ENCODE assay signal across 11 cellular contexts in genomic region chr12:132423251-132424117, GRCh38.
A peak's percentile ranks its signal among the peaks of the same experiment; 100 is the strongest.
DNase-seq lines count a peak whose midpoint lies in the region; ATAC-seq lines count a peak whose summit lies in the region.
"Had no signal": no experiment of that assay in that cellular context is flagged by ENCODE, and none has a peak within 500 bp of the region (broad histone marks: within the 10 kb centered on the region; RNA-seq: fewer than 3 reads in every experiment).

No MANE protein-coding gene starts in this region.

- peak overlapping the region in 1 of 2 donors; percentile 9 for H3K27ac Mint-ChIP-seq in activated naive CD4-positive, alpha-beta T cell treated with anti-CD3 and anti-CD28 coated beads, Interleukin-2, amount 50 U/mL, for 72 hours
- no peak overlapping the region for H3K27ac Mint-ChIP-seq in stimulated activated naive B cell treated with anti-CD40 and anti-IgM and Interleukin-4, amounts not matched to agents 10 μg/mL and 1 μg/mL and 100 μg/mL, for 72 hours

- H3K4me1 Mint-ChIP-seq in stimulated activated naive B cell treated with anti-CD40 and anti-IgM and Interleukin-4, amounts not matched to agents 10 μg/mL and 1 μg/mL and 100 μg/mL, for 72 hours = peaks cover 13 to 45% of the 10 kb centered on the region in 2 donors

- no peak overlapping the region for H3K4me3 Mint-ChIP-seq in stimulated activated naive B cell treated with anti-CD40 and anti-IgM and Interleukin-4, amounts not matched to agents 10 μg/mL and 1 μg/mL and 100 μg/mL, for 72 hours
- H3K4me3 Mint-ChIP-seq: activated CD4-positive, alpha-beta T cell treated with anti-CD3 and anti-CD28 coated beads, Interleukin-2, amount 10 ng/mL, durations not matched to agents 7 days and 5 days had no signal

- no peak for DNase-seq in activated naive CD4-positive, alpha-beta T cell treated with anti-CD3 and anti-CD28 coated beads, Interleukin-2, amount 50 U/mL, for 72 hours (ENCODE audit: low spot score in 2 of 2)
- no peak for DNase-seq in activated naive CD4-positive, alpha-beta T cell treated with Interleukin-2 at 50 U/mL for 16 hours
- peak; percentile 23 for DNase-seq in NCI-H82 treated with DMSO at 0.1 percent for 48 hours (lab: John Stamatoyannopoulos, UW; ENCODE audit: unreplicated experiment)
- peak; percentile 21 for DNase-seq in effector CD4-positive, alpha-beta T cell
- DNase-seq in stimulated activated naive B cell treated with anti-CD40 and anti-IgM and Interleukin-4, amounts not matched to agents 10 μg/mL and 1 μg/mL and 100 μg/mL, for 72 hours = no peak
- no peak for DNase-seq in superior temporal gyrus (ENCODE audit: extremely low spot score)
- DNase-seq in NK-92 treated with Interleukin-12 subunit alpha and Interleukin-12 subunit beta, amount 100 ng/mL, for 24 hours (lab: John Stamatoyannopoulos, UW) = no peak
- DNase-seq in COR-L47 (lab: John Stamatoyannopoulos, UW) = no peak
- DNase-seq: activated CD4-positive, alpha-beta T cell treated with anti-CD3 and anti-CD28 coated beads, Interleukin-2, amount 10 ng/mL, durations not matched to agents 7 days and 5 days; heart right ventricle; stimulated activated CD4-positive, alpha-beta T cell treated with anti-CD3 and anti-CD28 coated beads, Interleukin-12 subunit alpha, Interleukin-12 subunit beta, amount 100 ng/mL, for 4 hours had no signal

- peaks cover 8 to 10% of the 10 kb centered on the region in 2 donors for H3K27me3 Mint-ChIP-seq in stimulated activated naive B cell treated with anti-CD40 and anti-IgM and Interleukin-4, amounts not matched to agents 10 μg/mL and 1 μg/mL and 100 μg/mL, for 72 hours

- H3K36me3 Mint-ChIP-seq in activated naive CD4-positive, alpha-beta T cell treated with anti-CD3 and anti-CD28 coated beads, Interleukin-2, amount 50 U/mL, for 72 hours = peaks cover 0 to 12% of the 10 kb centered on the region in 2 donors
- H3K36me3 Mint-ChIP-seq in stimulated activated naive B cell treated with anti-CD40 and anti-IgM and Interleukin-4, amounts not matched to agents 10 μg/mL and 1 μg/mL and 100 μg/mL, for 72 hours = peaks cover 1 to 10% of the 10 kb centered on the region in 2 donors

- peaks cover 0 to 6% of the 10 kb centered on the region in 2 donors for H3K9me3 Mint-ChIP-seq in activated naive CD4-positive, alpha-beta T cell treated with anti-CD3 and anti-CD28 coated beads, Interleukin-2, amount 50 U/mL, for 72 hours
- H3K9me3 Mint-ChIP-seq in stimulated activated naive B cell treated with anti-CD40 and anti-IgM and Interleukin-4, amounts not matched to agents 10 μg/mL and 1 μg/mL and 100 μg/mL, for 72 hours = peaks cover 4 to 9% of the 10 kb centered on the region in 2 donors

- ATAC-seq in activated naive CD4-positive, alpha-beta T cell treated with anti-CD3 and anti-CD28 coated beads, Interleukin-2, amount 50 U/mL, for 72 hours = peak; percentile 26 to 61
- peak; percentile 58 to 68 for ATAC-seq in stimulated activated naive B cell treated with anti-CD40 and anti-IgM and Interleukin-4, amounts not matched to agents 10 μg/mL and 1 μg/mL and 100 μg/mL, for 72 hours (replicated peaks)
- ATAC-seq: heart right ventricle had no signal

Comparison
In these comparisons a context has a peak if more than half of its experiments do, and no peak if none do; other contexts are left out.
1. DNase-seq: peak in NCI-H82 treated with DMSO at 0.1 percent for 48 hours (single experiment) and effector CD4-positive, alpha-beta T cell (single experiment); none in activated naive CD4-positive, alpha-beta T cell treated with anti-CD3 and anti-CD28 coated beads, Interleukin-2, amount 50 U/mL, for 72 hours (0 of 2), activated naive CD4-positive, alpha-beta T cell treated with Interleukin-2 at 50 U/mL for 16 hours (single experiment), stimulated activated naive B cell treated with anti-CD40 and anti-IgM and Interleukin-4, amounts not matched to agents 10 μg/mL and 1 μg/mL and 100 μg/mL, for 72 hours (single experiment), superior temporal gyrus (single experiment), NK-92 treated with Interleukin-12 subunit alpha and Interleukin-12 subunit beta, amount 100 ng/mL, for 24 hours (single experiment) and COR-L47 (single experiment).